ENCODE assay signal across 20 cellular contexts in genomic region chr10:3802526-3803002, GRCh38. TPM values are rescaled to one million over a fixed set of nuclear protein-coding genes. Genes with fewer than 3 reads are reported as not detected.
DNase-seq lines count a peak whose midpoint lies in the region; ATAC-seq, FAIRE-seq and TF ChIP-seq lines count a peak whose summit lies in the region.
"Had no signal": no experiment of that assay in that cellular context is flagged by ENCODE, and none has a peak within 500 bp of the region (broad histone marks: within the 10 kb centered on the region; RNA-seq: fewer than 3 reads in every experiment).

No MANE protein-coding gene starts in this region.

- RAD21 ChIA-PET in HCT116 (lab: Charles Lee; ENCODE audit: low non-redundant PET in 1 of 2, low total read pairs in 2 of 2, uncharacterized antibody in 2 of 2, unreplicated experiment in 2 of 2), result no interaction called here

- TF ChIP-seq RAD21 in HCT116 (IDR thresholded peaks at IDR 0.05; ENCODE audit: low read depth), result no peak
- TF ChIP-seq RAD21 in K562 (CRISPR knock-in tag; conservative IDR thresholded peaks at IDR 0.05 in 1 of 2, IDR thresholded peaks at IDR 0.05 in 1 of 2), result no peak

- TF ChIP-seq POLR2A in HCT116 (IDR thresholded peaks at IDR 0.05; ENCODE audit: borderline replicate concordance, extremely low read depth, insufficient read depth, insufficient read length) (no peak), K562 (conservative IDR thresholded peaks at IDR 0.05) (no peak), upper lobe of left lung (IDR thresholded peaks at IDR 0.05) (no peak)

- 85% methylated on average over 4 of the region's 4 CpGs for WGBS in K562 (ENCODE audit: insufficient coverage, low coverage, missing lambda C conversion rate)
- WGBS in mesenchymal stem cell, result 93% methylated on average over 4 of the region's 4 CpGs
- WGBS in upper lobe of left lung, 2 donors, result 94 to 98% methylated on average over 4 of the region's 4 CpGs

- no peak overlapping the region for H3K23ac ChIP-seq in mesenchymal stem cell (ENCODE audit: low read length in 2 of 2)

- H3K27me3 ChIP-seq in ACC112 (ENCODE audit: insufficient read depth, low read length) (no peaks in the 10 kb centered on the region), HCT116 (ENCODE audit: insufficient read depth, low read length) (no peaks in the 10 kb centered on the region), K562 (ENCODE audit: control insufficient read depth in 2 of 2, insufficient read depth in 2 of 2, low read length in 2 of 2) (no peaks in the 10 kb centered on the region), mesenchymal stem cell (ENCODE audit: control insufficient read depth in 1 of 2, insufficient read depth in 1 of 2, low read length in 2 of 2) (no peaks in the 10 kb centered on the region), upper lobe of left lung (no peaks in the 10 kb centered on the region)
- H3K27me3 ChIP-seq: neutrophil had no signal

- no peaks in the 10 kb centered on the region for H3K36me3 ChIP-seq in ACC112 (ENCODE audit: insufficient read depth, low read length)
- no peaks in the 10 kb centered on the region for H3K36me3 ChIP-seq in HCT116 (ENCODE audit: control insufficient read depth in 1 of 2, insufficient read depth in 2 of 2, low read length in 2 of 2)
- H3K36me3 ChIP-seq in K562 (ENCODE audit: control insufficient read depth, insufficient read depth, low read length), result no peaks in the 10 kb centered on the region
- H3K36me3 ChIP-seq in mesenchymal stem cell (ENCODE audit: control insufficient read depth in 1 of 2, insufficient read depth in 2 of 2, low read depth in 1 of 2, low read length in 2 of 2), result no peaks in the 10 kb centered on the region
- no peaks in the 10 kb centered on the region for H3K36me3 ChIP-seq in upper lobe of left lung
- H3K36me3 ChIP-seq: neutrophil had no signal

- peak overlapping the region; percentile 14 for H4K8ac ChIP-seq in mesenchymal stem cell (ENCODE audit: low read length)

- no peaks in the 10 kb centered on the region for H3K9me2 ChIP-seq in HCT116 (ENCODE audit: insufficient read depth)

- H4K20me1 ChIP-seq in HCT116 (ENCODE audit: insufficient read depth) (no peaks in the 10 kb centered on the region), K562 (replicated peaks; ENCODE audit: control insufficient read depth, insufficient read depth, low read length) (no peaks in the 10 kb centered on the region)

- H3K4me2 ChIP-seq in HCT116 (ENCODE audit: low read length) (no peak overlapping the region), K562 (ENCODE audit: insufficient read depth, low read length) (peak overlapping the region; percentile 27; the same call in 1 of the 2 replicates), mesenchymal stem cell (ENCODE audit: low read length, poor library complexity, severe bottlenecking) (no peak overlapping the region)
- H3K4me2 ChIP-seq: KMS-11 had no signal

- DNase-seq in HCT116 (ENCODE audit: low read depth, low spot score), result no peak
- DNase-seq in K562 (ENCODE audit: extremely low read depth in 1 of 4, low spot score in 3 of 4), result no peak
- DNase-seq in mesenchymal stem cell, result no peak
- no peak for DNase-seq in activated gamma-delta T cell (lab: John Stamatoyannopoulos, UW)
- DNase-seq in upper lobe of left lung, result no peak
- no peak for DNase-seq in NCI-H1694 treated with DMSO at 0.1 percent for 48 hours (lab: John Stamatoyannopoulos, UW)
- DNase-seq: amniotic stem cell, HFFc6, NCI-H146, NCI-H2171, NCI-H526, small intestine, T-helper 17 cell had no signal

- POLR2A ChIA-PET in HCT116 (lab: Charles Lee) (interaction anchor here (2.7 kb wide), 1 partner anchor 17 kb away, joined by 17 read pairs; the partner anchor contains the start of gene KLF6), K562 (lab: Yijun Ruan, JAX) (no interaction called here)

- H3K4me3 ChIP-seq in ACC112 (ENCODE audit: low read depth, low read length) (no peak overlapping the region), HCT116 (replicated peaks in 1 of 2; ENCODE audit: low read depth in 1 of 2, low read length in 2 of 2) (no peak overlapping the region), K562 (no peak overlapping the region), mesenchymal stem cell (ENCODE audit: insufficient read depth in 1 of 2, low read depth in 1 of 2, low read length in 2 of 2) (no peak overlapping the region), upper lobe of left lung (no peak overlapping the region)
- H3K4me3 ChIP-seq: coronary artery, SK-N-MC had no signal

- peaks cover 6% of the 10 kb centered on the region for H3K9me1 ChIP-seq in K562 (ENCODE audit: control insufficient read depth, insufficient read depth, low read length)

- peak overlapping the region; percentile 26 to 54 for H2BK12ac ChIP-seq in mesenchymal stem cell (ENCODE audit: low read length in 2 of 2)

- peak overlapping the region; percentile 100; the same call in 1 of the 2 replicates for H3K27ac ChIP-seq in ACC112 (ENCODE audit: low read depth, low read length)
- H3K27ac ChIP-seq in HCT116 (ENCODE audit: low read depth, low read length), result no peak overlapping the region
- H3K27ac ChIP-seq in K562 (ENCODE audit: extremely low read depth, low read depth, low read length), result peak overlapping the region; percentile 95
- no peak overlapping the region for H3K27ac ChIP-seq in mesenchymal stem cell (ENCODE audit: low read length, poor library complexity, severe bottlenecking)
- H3K27ac ChIP-seq in upper lobe of left lung, result no peak overlapping the region
- H3K27ac ChIP-seq: KMS-11, SK-N-MC had no signal

- H3K18ac ChIP-seq in mesenchymal stem cell (ENCODE audit: low read depth in 1 of 2, low read length in 2 of 2), result peak overlapping the region; percentile 38 to 88

- H3K9ac ChIP-seq in HCT116 (ENCODE audit: low read length) (no peak overlapping the region), K562 (ENCODE audit: insufficient read depth in 1 of 2, low read depth in 2 of 2, low read length in 2 of 2) (peak overlapping the region in 1 of 2 experiments; percentile 83; a peak in 2 of 4 replicates), mesenchymal stem cell (ENCODE audit: low read length) (no peak overlapping the region)
- H3K9ac ChIP-seq: KMS-11 had no signal

- peak overlapping the region; percentile 3 to 49 for H3K4ac ChIP-seq in mesenchymal stem cell (ENCODE audit: low read depth in 1 of 2, low read length in 2 of 2)

- H3K4me1 ChIP-seq in ACC112 (ENCODE audit: control insufficient read depth, insufficient read depth, low read length, unreplicated experiment) (peaks cover 41% of the 10 kb centered on the region), HCT116 (ENCODE audit: control insufficient read depth in 1 of 2, insufficient read depth in 2 of 2, low read length in 2 of 2) (peaks cover 27 to 48% of the 10 kb centered on the region in 2 experiments), K562 (replicated peaks in 1 of 2; ENCODE audit: control insufficient read depth in 2 of 2, insufficient read depth in 2 of 2, low read length in 2 of 2) (peaks cover 28 to 54% of the 10 kb centered on the region in 2 experiments), mesenchymal stem cell (ENCODE audit: control insufficient read depth, insufficient read depth, low read depth, low read length) (peaks cover 20% of the 10 kb centered on the region), upper lobe of left lung (peaks cover 34 to 41% (median 39%) of the 10 kb centered on the region in 4 donors)

- no TSS peak for BruUV-seq in HCT116 (replicated peaks; lab: Mats Ljungman, UMichigan)
- BruUV-seq in K562 (replicated peaks; lab: Mats Ljungman, UMichigan), result no TSS peak

- no peak for TF ChIP-seq EP300 in K562 (IDR thresholded peaks at IDR 0.05; ENCODE audit: low read length)
- no peak for TF ChIP-seq EP300 in upper lobe of left lung (IDR thresholded peaks at IDR 0.05)

- no peak overlapping the region for H2BK5ac ChIP-seq in mesenchymal stem cell (ENCODE audit: low read depth, low read length, poor library complexity, severe bottlenecking)

- peak; percentile 40 for FAIRE-seq in K562 (lab: Jason Lieb, UNC)
- FAIRE-seq: bronchial epithelial cell, small intestine had no signal

- H3K79me1 ChIP-seq in mesenchymal stem cell (replicated peaks; ENCODE audit: low read length, poor library complexity, severe bottlenecking), result no peaks in the 10 kb centered on the region

- peak overlapping the region in 1 of 2 experiments; percentile 88 for H3K14ac ChIP-seq in mesenchymal stem cell (ENCODE audit: low read length in 2 of 2)

- no peak overlapping the region for H2BK15ac ChIP-seq in mesenchymal stem cell (ENCODE audit: low read depth, poor library complexity, severe bottlenecking)

- CTCF ChIA-PET in HCT116 (lab: Charles Lee) (no interaction called here), K562 (lab: Yijun Ruan, JAX; ENCODE audit: low intra/inter-chr PET ratio) (no interaction called here)

- H2AFZ ChIP-seq in ACC112 (ENCODE audit: low read length, unreplicated experiment) (no peak overlapping the region), HCT116 (ENCODE audit: low read depth, low read length, poor library complexity, severe bottlenecking) (peak overlapping the region; percentile 51), K562 (ENCODE audit: low read depth, low read length) (peak overlapping the region; percentile 94), mesenchymal stem cell (ENCODE audit: low read depth, low read length) (peak overlapping the region; percentile 36)

- no peak overlapping the region for H2BK120ac ChIP-seq in mesenchymal stem cell (ENCODE audit: low read depth, low read length)

- H3K9me3 ChIP-seq in HCT116 (ENCODE audit: control insufficient read depth in 1 of 2, insufficient read depth in 1 of 2, low read depth in 1 of 2, low read length in 2 of 2) (no peaks in the 10 kb centered on the region), K562 (replicated peaks; ENCODE audit: control insufficient read depth, insufficient read depth, low read depth, low read length) (no peaks in the 10 kb centered on the region), mesenchymal stem cell (ENCODE audit: control insufficient read depth, low read length) (peaks cover 7% of the 10 kb centered on the region), upper lobe of left lung (no peaks in the 10 kb centered on the region)
- H3K9me3 ChIP-seq: neutrophil had no signal

- no peaks in the 10 kb centered on the region for H3K79me2 ChIP-seq in ACC112 (ENCODE audit: control insufficient read depth, insufficient read depth, low read length, unreplicated experiment)
- no peaks in the 10 kb centered on the region for H3K79me2 ChIP-seq in HCT116 (ENCODE audit: insufficient read depth, low read length)
- no peaks in the 10 kb centered on the region for H3K79me2 ChIP-seq in K562 (ENCODE audit: control insufficient read depth, insufficient read depth, low read length)

- peak overlapping the region; percentile 67 for H2AK5ac ChIP-seq in mesenchymal stem cell (ENCODE audit: low read length, severe bottlenecking)

- ATAC-seq in HCT116 (no peak), K562 (no peak), upper lobe of left lung (ENCODE audit: low FRiP score in 2 of 2) (no peak), HG02840 (IDR thresholded peaks at IDR 0.05; ENCODE audit: low FRiP score, unreplicated experiment) (no peak)
- ATAC-seq: T-helper 17 cell had no signal

- intact Hi-C loops in HCT116 (cut with micrococcal nuclease) (no loop called here), K562 (cut with micrococcal nuclease) (no loop called here)

- in situ Hi-C loops in K562 (cut with MboI), result no loop called here

- no peak for TF ChIP-seq CTCF in HCT116 (IDR thresholded peaks at IDR 0.05 in 2 of 3, conservative IDR thresholded peaks at IDR 0.05 in 1 of 3; ENCODE audit: borderline replicate concordance in 1 of 3, insufficient read depth in 1 of 3, low read depth in 2 of 3, low read length in 2 of 3)
- no peak for TF ChIP-seq CTCF in K562 (IDR thresholded peaks at IDR 0.05 in 2 of 3, conservative IDR thresholded peaks at IDR 0.05 in 1 of 3; ENCODE audit: insufficient read depth in 2 of 3, low read depth in 1 of 3, low read length in 3 of 3)
- TF ChIP-seq CTCF in upper lobe of left lung (IDR thresholded peaks at IDR 0.05), result no peak

- peak overlapping the region; percentile 22 for H4K91ac ChIP-seq in mesenchymal stem cell (ENCODE audit: low read length)

RNA-seq across cellular contexts. Expression of gene KLF6, which starts 17.6 kb away (rescaled TPM):
- total RNA-seq in HCT116 (2021; ENCODE audit: unreplicated experiment) (82.2 TPM), K562 (2014; rRNA removed) (6.9 and 10.3 TPM in 2 replicates), K562 (2014; rRNA removed; fragmentation: Illumina TruSeq; extraction: Trizol) (7.4 and 8.0 TPM in 2 replicates), K562 (2015; rRNA removed; fragmentation: Illumina TruSeq; extraction: Trizol) (4.5 TPM in 2 replicates), K562 (2021) (23.9 and 25.2 TPM in 2 replicates), upper lobe of left lung (100 to 1,000 TPM; 164 to 439 (median 249) TPM)
- polyA plus RNA-seq in HCT116 (2012), result 119 and 155 TPM in 2 replicates
- total RNA-seq in K562 (2011; cell fraction: chromatin; rRNA removed; ENCODE audit: low replicate concordance), result 54.5 and 86.4 TPM in 2 replicates
- 136 and 139 TPM in 2 replicates for total RNA-seq in K562 (2011; cell fraction: nucleolus; rRNA removed)
- 92.4 and 113 TPM in 2 replicates for total RNA-seq in K562 (2011; cell fraction: nucleoplasm; rRNA removed)
- polyA plus RNA-seq in K562 (2011; rRNA removed) (11.7 and 19.1 TPM in 2 replicates), K562 (2014; fragmentation: Illumina TruSeq; extraction: Trizol) (11.1 and 12.6 TPM in 2 replicates), K562 (2014; fragmentation: Nextera tagmentation; extraction: Ambion mirVana) (1 to 10 TPM; 3.2 to 3.7 TPM), K562 (2014; rRNA removed) (8.6 and 10.2 TPM in 2 replicates)
- polyA plus RNA-seq in K562 (2011; cell fraction: cytosol; rRNA removed), result 6.6 and 12.0 TPM in 2 replicates
- polyA plus RNA-seq in K562 (2011; cell fraction: nucleus; rRNA removed), result 52.6 and 53.4 TPM in 2 replicates
- 14.7 and 29.2 TPM in 2 replicates for polyA plus RNA-seq in K562 (2012)
- polyA minus RNA-seq in K562 (2011; rRNA and poly(A)+ RNA removed), result 33.0 and 43.0 TPM in 2 replicates
- 10.3 and 16.2 TPM in 2 replicates for polyA minus RNA-seq in K562 (2011; cell fraction: cytosol; rRNA and poly(A)+ RNA removed)
- polyA minus RNA-seq in K562 (2011; cell fraction: nucleus; rRNA and poly(A)+ RNA removed), result 87.2 and 133 TPM in 2 replicates
- polyA plus RNA-seq in mesenchymal stem cell (2013, experiment 1 of 2), result 195 TPM
- polyA plus RNA-seq in mesenchymal stem cell (2013, experiment 2 of 2), result 183 TPM

Comparison
In these comparisons a context has a peak if more than half of its experiments do, and no peak if none do; other contexts are left out.
1. H3K27ac ChIP-seq: peak in ACC112 (single experiment) and K562 (single experiment); none in HCT116 (single experiment), mesenchymal stem cell (single experiment) and upper lobe of left lung (0 of 4).